ENCODE assay signal across 1 cellular context in the genomic region with DNA sequence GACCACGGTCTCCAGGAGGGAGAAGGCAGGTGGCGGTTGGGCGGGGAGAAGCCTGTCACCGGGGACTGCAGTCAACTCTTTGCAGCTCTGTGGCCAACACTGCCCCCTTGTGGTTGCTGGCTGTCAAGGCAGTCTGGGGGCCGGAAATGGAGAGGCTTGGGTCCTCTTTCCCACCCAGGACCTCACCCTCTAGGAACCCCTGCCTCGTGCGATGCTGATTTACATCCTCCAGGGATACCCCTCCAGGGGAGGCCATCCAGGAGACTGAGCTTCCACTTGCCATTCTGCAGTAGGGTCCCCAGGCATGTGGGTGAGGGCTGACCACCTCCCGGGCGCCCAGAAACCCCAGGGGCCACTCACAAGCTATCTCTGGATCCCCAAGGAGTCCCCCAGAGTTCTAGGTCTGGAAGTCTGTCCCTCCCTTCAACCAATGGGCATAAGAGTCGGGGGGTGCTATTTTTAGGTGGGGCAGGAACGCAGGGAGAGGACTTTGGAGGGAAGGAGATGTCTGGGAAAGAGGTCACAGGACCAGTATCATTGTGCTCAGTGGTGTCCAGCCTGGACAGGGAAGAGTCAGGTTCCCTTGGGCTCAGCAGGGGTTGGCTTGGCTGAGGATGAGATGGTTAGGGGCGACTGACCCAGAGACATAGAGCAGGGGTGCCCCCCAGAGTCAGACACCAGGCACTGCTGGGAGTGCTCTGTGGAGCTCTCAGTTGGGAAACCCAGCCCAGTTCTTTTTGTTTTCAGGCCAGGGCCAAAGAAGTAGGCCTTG.
TF ChIP-seq lines count a peak whose summit lies in the region.

No MANE protein-coding gene starts in this region.

TF ChIP-seq in K562, 482 proteins besides CTCF, POLR2A, EP300 and RAD21 (continued from another document):
- TF ChIP-seq HNRNPK (IDR thresholded peaks at IDR 0.05; ENCODE audit: low read depth, low read length, poor library complexity, severe bottlenecking) (no peak), HNRNPLL (IDR thresholded peaks at IDR 0.05; ENCODE audit: low read depth, low read length, poor library complexity, severe bottlenecking) (no peak), ZNF408 (CRISPR knock-in tag; IDR thresholded peaks at IDR 0.05; ENCODE audit: low read depth) (no peak)
